In the genomic region with DNA sequence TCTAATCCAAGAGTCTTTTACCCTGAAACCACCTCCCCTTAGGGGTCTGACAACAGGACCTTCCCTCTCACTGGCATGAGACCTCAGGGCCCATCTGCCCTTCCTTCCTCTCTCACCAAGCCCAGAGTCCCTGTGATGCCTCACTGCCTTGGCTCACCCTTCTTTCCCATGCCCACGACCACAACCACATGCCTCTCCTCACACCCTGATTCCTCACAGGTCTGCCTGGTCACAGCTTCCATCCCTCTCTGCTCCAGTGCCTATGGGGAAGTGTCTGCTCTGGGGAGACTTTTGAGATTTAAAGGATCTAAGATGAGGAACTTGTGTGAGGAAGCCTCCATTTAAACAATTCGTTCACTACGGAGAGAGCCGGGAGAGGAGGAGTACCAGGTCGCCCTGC, we compare ENCODE assay signal across 33 cellular contexts.
"Had no signal": no experiment of that assay in that cellular context is flagged by ENCODE, and none has a peak within 500 bp of the region (broad histone marks: within the 10 kb centered on the region; RNA-seq: fewer than 3 reads in every experiment).

No MANE protein-coding gene starts in this region.

- H3K27ac Mint-ChIP-seq: activated B cell treated with CpG ODN at 0.5 μM for 24 hours; activated CD8-positive, alpha-beta T cell treated with anti-CD3 and anti-CD28 coated beads for 36 hours; activated naive CD4-positive, alpha-beta T cell treated with anti-CD3 and anti-CD28 coated beads, Interleukin-2, amount 10 ng/mL, durations not matched to agents 7 days and 5 days; activated naive CD4-positive, alpha-beta T cell treated with anti-CD3 and anti-CD28 coated beads, Interleukin-2, amount 50 U/mL, for 72 hours; activated naive CD8-positive, alpha-beta T cell treated with anti-CD3 and anti-CD28 coated beads, Interleukin-2, amount 10 ng/mL, durations not matched to agents 7 days and 5 days; activated T-cell treated with anti-CD3 and anti-CD28 coated beads, Interleukin-2, amount 50 U/mL, for 72 hours; brain; T-helper 17 cell; T-helper 2 cell treated with Interferon-gamma antibody and Interleukin-4, amounts not matched to agents 5 μg/mL and 100 μg/mL, for 36 hours had no signal

- H3K27ac ChIP-seq: ascending aorta, breast epithelium, cardiac muscle cell, colonic mucosa, epithelial cell of prostate, esophagus squamous epithelium, gastroesophageal sphincter, WERI-Rb-1 had no signal

- H3K4me3 Mint-ChIP-seq: activated B cell treated with CpG ODN at 0.5 μM for 24 hours; activated CD8-positive, alpha-beta T cell treated with anti-CD3 and anti-CD28 coated beads for 36 hours; activated naive CD4-positive, alpha-beta T cell treated with anti-CD3 and anti-CD28 coated beads, Interleukin-2, amount 10 ng/mL, durations not matched to agents 7 days and 5 days; activated naive CD8-positive, alpha-beta T cell treated with anti-CD3 and anti-CD28 coated beads, Interleukin-2, amount 10 ng/mL, durations not matched to agents 7 days and 5 days; activated T-cell treated with anti-CD3 and anti-CD28 coated beads, Interleukin-2, amount 50 U/mL, for 72 hours; brain; T-helper 17 cell; T-helper 2 cell treated with Interferon-gamma antibody and Interleukin-4, amounts not matched to agents 5 μg/mL and 100 μg/mL, for 36 hours had no signal

- H3K4me1 Mint-ChIP-seq: activated naive CD4-positive, alpha-beta T cell treated with anti-CD3 and anti-CD28 coated beads, Interleukin-2, amount 10 ng/mL, durations not matched to agents 7 days and 5 days; activated naive CD8-positive, alpha-beta T cell treated with anti-CD3 and anti-CD28 coated beads, Interleukin-2, amount 10 ng/mL, durations not matched to agents 7 days and 5 days; T-helper 17 cell had no signal

- H3K4me3 ChIP-seq: ascending aorta, breast epithelium, cardiac muscle cell, colonic mucosa, esophagus squamous epithelium, gastroesophageal sphincter had no signal

- ATAC-seq: activated CD4-positive, CD25-positive, alpha-beta regulatory T cell treated with anti-CD3 and anti-CD28 coated beads, Interleukin-2, amount 50 U/mL, for 24 hours; activated CD8-positive, alpha-beta T cell treated with anti-CD3 and anti-CD28 coated beads for 36 hours; activated naive CD4-positive, alpha-beta T cell treated with anti-CD3 and anti-CD28 coated beads, Interleukin-2, amount 50 U/mL, for 72 hours; activated T-cell treated with anti-CD3 and anti-CD28 coated beads, Interleukin-2, amount 50 U/mL, for 72 hours; gastroesophageal sphincter; T-helper 17 cell had no signal

- H3K27me3 ChIP-seq: ascending aorta, breast epithelium, cardiac muscle cell, colonic mucosa, esophagus squamous epithelium, gastroesophageal sphincter had no signal

- H3K4me1 ChIP-seq: ascending aorta, breast epithelium, colonic mucosa, esophagus squamous epithelium, gastroesophageal sphincter had no signal

- DNase-seq: activated B cell treated with CpG ODN at 0.5 μM for 24 hours; activated CD4-positive, alpha-beta T cell treated with anti-CD3 and anti-CD28 coated beads for 48 hours; activated CD4-positive, alpha-beta T cell treated with anti-CD3 and anti-CD28 coated beads, Interleukin-2, amount 50 U/mL, for 1 hour; activated CD4-positive, alpha-beta T cell treated with anti-CD3 and anti-CD28 coated beads, Interleukin-2, amount 50 U/mL, for 48 hours; activated CD8-positive, alpha-beta memory T cell treated with anti-CD3 and anti-CD28 coated beads for 24 hours; activated CD8-positive, alpha-beta memory T cell treated with anti-CD3 and anti-CD28 coated beads, Interleukin-2, amount 50 U/mL, for 4 hours; activated CD8-positive, alpha-beta T cell treated with anti-CD3 and anti-CD28 coated beads for 36 hours; activated gamma-delta T cell; activated naive CD4-positive, alpha-beta T cell; activated naive CD4-positive, alpha-beta T cell treated with anti-CD3 and anti-CD28 coated beads, Interleukin-2, amount 10 ng/mL, durations not matched to agents 7 days and 5 days; activated naive CD8-positive, alpha-beta T cell treated with anti-CD3 and anti-CD28 coated beads, Interleukin-2, amount 10 ng/mL, durations not matched to agents 7 days and 5 days; activated T-cell treated with anti-CD3 and anti-CD28 coated beads, Interleukin-2, amount 50 U/mL, for 1 hour; activated T-cell treated with anti-CD3 and anti-CD28 coated beads, Interleukin-2, amount 50 U/mL, for 72 hours; central memory CD4-positive, alpha-beta T cell; cerebellar nuclear complex; colonic mucosa; effector CD8-positive, alpha-beta T cell; esophagus squamous epithelium; foreskin melanocyte; head of caudate nucleus; T-helper 1 cell; T-helper 17 cell; T1000; WERI-Rb-1 had no signal

- H3K36me3 ChIP-seq: ascending aorta, breast epithelium, cardiac muscle cell, colonic mucosa, esophagus squamous epithelium, gastroesophageal sphincter, WERI-Rb-1 had no signal

- H3K9me3 Mint-ChIP-seq: activated CD8-positive, alpha-beta T cell treated with anti-CD3 and anti-CD28 coated beads for 36 hours; activated naive CD4-positive, alpha-beta T cell treated with anti-CD3 and anti-CD28 coated beads, Interleukin-2, amount 10 ng/mL, durations not matched to agents 7 days and 5 days; activated naive CD4-positive, alpha-beta T cell treated with anti-CD3 and anti-CD28 coated beads, Interleukin-2, amount 50 U/mL, for 72 hours; activated naive CD8-positive, alpha-beta T cell treated with anti-CD3 and anti-CD28 coated beads, Interleukin-2, amount 10 ng/mL, durations not matched to agents 7 days and 5 days; T-helper 2 cell treated with Interferon-gamma antibody and Interleukin-4, amounts not matched to agents 5 μg/mL and 100 μg/mL, for 36 hours had no signal

- H3K36me3 Mint-ChIP-seq: activated naive CD4-positive, alpha-beta T cell treated with anti-CD3 and anti-CD28 coated beads, Interleukin-2, amount 10 ng/mL, durations not matched to agents 7 days and 5 days; activated naive CD4-positive, alpha-beta T cell treated with anti-CD3 and anti-CD28 coated beads, Interleukin-2, amount 50 U/mL, for 72 hours; activated naive CD8-positive, alpha-beta T cell treated with anti-CD3 and anti-CD28 coated beads, Interleukin-2, amount 10 ng/mL, durations not matched to agents 7 days and 5 days; brain had no signal

- H3K9me3 ChIP-seq: ascending aorta, breast epithelium, colonic mucosa, esophagus squamous epithelium, gastroesophageal sphincter had no signal
